Comparison of ENCODE assay signal across 2 cellular contexts in genomic region chrX:131617182-131617581, GRCh38.
TF ChIP-seq lines count a peak whose summit lies in the region.

No MANE protein-coding gene starts in this region.

TF ChIP-seq in HEK293, 187 proteins besides CTCF, POLR2A, EP300 and RAD21 (continued from another document):
- TF ChIP-seq ZNF449 (tag by site-specific recombination; IDR thresholded peaks at IDR 0.05): no peak
- no peak for TF ChIP-seq ZNF626 (tag by site-specific recombination; IDR thresholded peaks at IDR 0.05)

TF ChIP-seq in SK-N-SH treated with all-trans-retinoic acid at 6 μM for 48 hours, 23 proteins besides CTCF, POLR2A, EP300 and RAD21 (continued from another document):
- no peak for TF ChIP-seq CREB5 (CRISPR knock-in tag; IDR thresholded peaks at IDR 0.05; ENCODE audit: low read depth)
